Comparison of ENCODE assay signal across 17 cellular contexts in genomic region chr7:131224996-131225395, GRCh38.
A peak's percentile ranks its signal among the peaks of the same experiment; 100 is the strongest.
DNase-seq lines count a peak whose midpoint lies in the region; ATAC-seq, FAIRE-seq and TF ChIP-seq lines count a peak whose summit lies in the region.
"Had no signal": no experiment of that assay in that cellular context is flagged by ENCODE, and none has a peak within 500 bp of the region (broad histone marks: within the 10 kb centered on the region; RNA-seq: fewer than 3 reads in every experiment).

No MANE protein-coding gene starts in this region.

- peaks cover 0 to under 1% of the 10 kb centered on the region in 2 experiments; a peak in 1 of 5 replicates for H3K4me1 ChIP-seq in K562 (replicated peaks in 1 of 2; ENCODE audit: control insufficient read depth in 2 of 2, insufficient read depth in 2 of 2, low read length in 2 of 2)
- H3K4me1 ChIP-seq in mesenchymal stem cell (ENCODE audit: control insufficient read depth, insufficient read depth, low read depth, low read length): peaks cover 8% of the 10 kb centered on the region
- peaks cover 6 to 23% (median 14%) of the 10 kb centered on the region in 4 donors for H3K4me1 ChIP-seq in stomach

- H3K27ac Mint-ChIP-seq in HFFc6: peak overlapping the region; percentile 24; the same call in 1 of the 2 replicates
- H3K27ac Mint-ChIP-seq in activated naive CD4-positive, alpha-beta T cell treated with anti-CD3 and anti-CD28 coated beads, Interleukin-2, amount 50 U/mL, for 72 hours: no peak overlapping the region
- H3K27ac Mint-ChIP-seq: activated naive CD4-positive, alpha-beta T cell treated with anti-CD3 and anti-CD28 coated beads for 36 hours; B cell had no signal

- H3K27me3 Mint-ChIP-seq in HFFc6 (ENCODE audit: insufficient read depth): no peaks in the 10 kb centered on the region
- H3K27me3 Mint-ChIP-seq: B cell had no signal

- no peak for FAIRE-seq in K562 (lab: Jason Lieb, UNC)

- no peak overlapping the region for H3K23ac ChIP-seq in mesenchymal stem cell (ENCODE audit: low read length in 2 of 2)

- TF ChIP-seq POLR2A in K562 (conservative IDR thresholded peaks at IDR 0.05) (no peak), stomach (IDR thresholded peaks at IDR 0.05) (no peak)

- peak overlapping the region; percentile 67 for H3K18ac ChIP-seq in mesenchymal stem cell (ENCODE audit: low read depth in 1 of 2, low read length in 2 of 2)

- H3K14ac ChIP-seq in mesenchymal stem cell (ENCODE audit: low read length in 2 of 2): no peak overlapping the region

- no peak overlapping the region for H3K4ac ChIP-seq in mesenchymal stem cell (ENCODE audit: low read depth in 1 of 2, low read length in 2 of 2)

- H3K4me3 ChIP-seq in K562 (no peak overlapping the region), mesenchymal stem cell (ENCODE audit: insufficient read depth in 1 of 2, low read depth in 1 of 2, low read length in 2 of 2) (no peak overlapping the region), stomach (no peak overlapping the region)
- H3K4me3 ChIP-seq: spleen had no signal

- intact Hi-C loops in K562 (cut with micrococcal nuclease): loop anchor here (10.0 kb wide), 1 partner anchor 200 kb away; no protein-coding TSS in a partner anchor
- intact Hi-C loops in stomach (cut with DNase I; ENCODE audit: low total_unique reads): no loop called here
- intact Hi-C loops in posterior vena cava (cut with DNase I): no loop called here

- no TSS peak for BruUV-seq in K562 (replicated peaks; lab: Mats Ljungman, UMichigan)

- no peaks in the 10 kb centered on the region for H4K20me1 ChIP-seq in K562 (replicated peaks; ENCODE audit: control insufficient read depth, insufficient read depth, low read length)

- H3K4me2 ChIP-seq in K562 (ENCODE audit: insufficient read depth, low read length) (no peak overlapping the region), mesenchymal stem cell (ENCODE audit: low read length, poor library complexity, severe bottlenecking) (no peak overlapping the region)

- H3K9me1 ChIP-seq in K562 (ENCODE audit: control insufficient read depth, insufficient read depth, low read length): no peaks in the 10 kb centered on the region

- H2BK5ac ChIP-seq in mesenchymal stem cell (ENCODE audit: low read depth, low read length, poor library complexity, severe bottlenecking): no peak overlapping the region

- no peaks in the 10 kb centered on the region for H3K9me3 ChIP-seq in K562 (replicated peaks; ENCODE audit: control insufficient read depth, insufficient read depth, low read depth, low read length)
- no peaks in the 10 kb centered on the region for H3K9me3 ChIP-seq in mesenchymal stem cell (ENCODE audit: control insufficient read depth, low read length)
- H3K9me3 ChIP-seq in stomach: no peaks in the 10 kb centered on the region
- H3K9me3 ChIP-seq: spleen had no signal

- H3K4me3 Mint-ChIP-seq in HFFc6: no peak overlapping the region
- H3K4me3 Mint-ChIP-seq: activated naive CD4-positive, alpha-beta T cell treated with anti-CD3 and anti-CD28 coated beads for 36 hours; B cell; effector memory CD8-positive, alpha-beta T cell had no signal

- H3K79me2 ChIP-seq in K562 (ENCODE audit: control insufficient read depth, insufficient read depth, low read length): no peaks in the 10 kb centered on the region

- H2BK12ac ChIP-seq in mesenchymal stem cell (ENCODE audit: low read length in 2 of 2): peak overlapping the region in 1 of 2 experiments; percentile 66

- H2AK5ac ChIP-seq in mesenchymal stem cell (ENCODE audit: low read length, severe bottlenecking): peak overlapping the region; percentile 70

- TF ChIP-seq CTCF in HFFc6 (IDR thresholded peaks at IDR 0.05) (no peak), K562 (IDR thresholded peaks at IDR 0.05 in 2 of 3, conservative IDR thresholded peaks at IDR 0.05 in 1 of 3; ENCODE audit: insufficient read depth in 2 of 3, low read depth in 1 of 3, low read length in 3 of 3) (no peak), stomach (IDR thresholded peaks at IDR 0.05) (no peak)

- TF ChIP-seq EP300 in K562 (IDR thresholded peaks at IDR 0.05; ENCODE audit: low read length) (no peak), stomach (IDR thresholded peaks at IDR 0.05) (no peak)

- H2BK15ac ChIP-seq in mesenchymal stem cell (ENCODE audit: low read depth, poor library complexity, severe bottlenecking): no peak overlapping the region

- CTCF ChIA-PET in K562 (lab: Yijun Ruan, JAX; ENCODE audit: low intra/inter-chr PET ratio): no interaction called here

- DNase-seq in HFFc6: peak; percentile 8
- DNase-seq in K562 (ENCODE audit: extremely low read depth in 1 of 4, low spot score in 3 of 4): no peak
- DNase-seq in mesenchymal stem cell: no peak
- no peak for DNase-seq in stomach
- DNase-seq in caudate nucleus (lab: John Stamatoyannopoulos, UW): no peak
- DNase-seq in activated naive CD4-positive, alpha-beta T cell treated with anti-CD3 and anti-CD28 coated beads, Interleukin-2, amount 50 U/mL, for 72 hours (ENCODE audit: low spot score in 2 of 2): no peak
- DNase-seq in posterior vena cava (ENCODE audit: low spot score): no peak
- no peak for DNase-seq in activated naive CD4-positive, alpha-beta T cell treated with anti-CD3 and anti-CD28 coated beads, Interleukin-2, amount 50 U/mL, for 16 hours
- DNase-seq: activated naive CD4-positive, alpha-beta T cell treated with anti-CD3 and anti-CD28 coated beads for 36 hours; DMS 273 treated with DMSO at 0.1 percent for 48 hours; effector memory CD8-positive, alpha-beta T cell; NCI-H1417 treated with DMSO at 0.1 percent for 48 hours; spleen; stimulated activated naive CD4-positive, alpha-beta T cell treated with Interleukin-2 at 50 U/mL for 16 hours; T-helper 9 cell had no signal

- H3K9ac ChIP-seq in K562 (ENCODE audit: insufficient read depth in 1 of 2, low read depth in 2 of 2, low read length in 2 of 2): no peak overlapping the region
- H3K9ac ChIP-seq in mesenchymal stem cell (ENCODE audit: low read length): no peak overlapping the region

- in situ Hi-C loops in K562 (cut with MboI): no loop called here

- 0 out of 3 replicates have a peak, but pooled peaks have one; percentile 10 for ATAC-seq in K562
- ATAC-seq in activated naive CD4-positive, alpha-beta T cell treated with anti-CD3 and anti-CD28 coated beads, Interleukin-2, amount 50 U/mL, for 72 hours: no peak
- ATAC-seq: effector memory CD8-positive, alpha-beta T cell had no signal

- no peak for TF ChIP-seq RAD21 in K562 (CRISPR knock-in tag; conservative IDR thresholded peaks at IDR 0.05 in 1 of 2, IDR thresholded peaks at IDR 0.05 in 1 of 2)

- peaks cover 2% of the 10 kb centered on the region for H3K79me1 ChIP-seq in mesenchymal stem cell (replicated peaks; ENCODE audit: low read length, poor library complexity, severe bottlenecking)

- no peak overlapping the region for H2BK120ac ChIP-seq in mesenchymal stem cell (ENCODE audit: low read depth, low read length)

- no peak overlapping the region for H4K8ac ChIP-seq in mesenchymal stem cell (ENCODE audit: low read length)

- H3K27ac ChIP-seq in K562 (ENCODE audit: extremely low read depth, low read depth, low read length): no peak overlapping the region
- peak overlapping the region; percentile 88 for H3K27ac ChIP-seq in mesenchymal stem cell (ENCODE audit: low read length, poor library complexity, severe bottlenecking)
- peak overlapping the region in 4 of 5 donors; percentile 59 to 76 (median 72) for H3K27ac ChIP-seq in stomach
- no peak overlapping the region for H3K27ac ChIP-seq in caudate nucleus (ENCODE audit: low read depth, low read length)
- H3K27ac ChIP-seq: HL-60 had no signal

- H3K4me1 Mint-ChIP-seq in HFFc6 (ENCODE audit: low read depth): peaks cover 31% of the 10 kb centered on the region

- peak overlapping the region; percentile 52; the same call in 1 of the 2 replicates for H2AFZ ChIP-seq in K562 (ENCODE audit: low read depth, low read length)
- H2AFZ ChIP-seq in mesenchymal stem cell (ENCODE audit: low read depth, low read length): no peak overlapping the region

- no peak overlapping the region for H4K91ac ChIP-seq in mesenchymal stem cell (ENCODE audit: low read length)

- POLR2A ChIA-PET in K562 (lab: Yijun Ruan, JAX): interaction anchor here (0.6 to 2.0 kb wide), 4 partner anchors 10 to 131 kb away, joined by 3 to 9 read pairs (median 3); no protein-coding TSS in a partner anchor

- H3K36me3 Mint-ChIP-seq in HFFc6 (ENCODE audit: low read depth): peaks cover 4% of the 10 kb centered on the region; the same call in 1 of the 2 replicates
- H3K36me3 Mint-ChIP-seq in activated naive CD4-positive, alpha-beta T cell treated with anti-CD3 and anti-CD28 coated beads, Interleukin-2, amount 50 U/mL, for 72 hours: peaks cover 0 to 5% of the 10 kb centered on the region in 2 donors

- no peaks in the 10 kb centered on the region; the same call in 1 of the 2 replicates for H3K9me3 Mint-ChIP-seq in HFFc6
- H3K9me3 Mint-ChIP-seq in activated naive CD4-positive, alpha-beta T cell treated with anti-CD3 and anti-CD28 coated beads, Interleukin-2, amount 50 U/mL, for 72 hours: peaks cover 0 to 8% of the 10 kb centered on the region in 2 donors
- H3K9me3 Mint-ChIP-seq: activated naive CD4-positive, alpha-beta T cell treated with anti-CD3 and anti-CD28 coated beads for 36 hours; effector memory CD8-positive, alpha-beta T cell had no signal

- H3K27me3 ChIP-seq in K562 (ENCODE audit: control insufficient read depth in 2 of 2, insufficient read depth in 2 of 2, low read length in 2 of 2) (peaks cover 8 to 16% of the 10 kb centered on the region in 2 experiments), mesenchymal stem cell (ENCODE audit: control insufficient read depth in 1 of 2, insufficient read depth in 1 of 2, low read length in 2 of 2) (no peaks in the 10 kb centered on the region), stomach (no peaks in the 10 kb centered on the region)
- H3K27me3 ChIP-seq: spleen had no signal

- 21% methylated on average over 6 of the region's 6 CpGs for WGBS in K562 (ENCODE audit: insufficient coverage, low coverage, missing lambda C conversion rate)
- WGBS in mesenchymal stem cell: 96% methylated on average over 5 of the region's 6 CpGs
- 93 to 97% (median 96%) methylated on average over 6 of the region's 6 CpGs for WGBS in stomach, 5 donors

- H3K36me3 ChIP-seq in K562 (ENCODE audit: control insufficient read depth, insufficient read depth, low read length) (no peaks in the 10 kb centered on the region), mesenchymal stem cell (ENCODE audit: control insufficient read depth in 1 of 2, insufficient read depth in 2 of 2, low read depth in 1 of 2, low read length in 2 of 2) (no peaks in the 10 kb centered on the region), stomach (no peaks in the 10 kb centered on the region)
- H3K36me3 ChIP-seq: spleen had no signal

Comparison
In these comparisons a context has a peak if more than half of its experiments do, and no peak if none do; other contexts are left out.
1. H3K27ac ChIP-seq: peak in mesenchymal stem cell (single experiment) and stomach (4 of 5); none in K562 (single experiment) and caudate nucleus (single experiment).